In the genomic region with DNA sequence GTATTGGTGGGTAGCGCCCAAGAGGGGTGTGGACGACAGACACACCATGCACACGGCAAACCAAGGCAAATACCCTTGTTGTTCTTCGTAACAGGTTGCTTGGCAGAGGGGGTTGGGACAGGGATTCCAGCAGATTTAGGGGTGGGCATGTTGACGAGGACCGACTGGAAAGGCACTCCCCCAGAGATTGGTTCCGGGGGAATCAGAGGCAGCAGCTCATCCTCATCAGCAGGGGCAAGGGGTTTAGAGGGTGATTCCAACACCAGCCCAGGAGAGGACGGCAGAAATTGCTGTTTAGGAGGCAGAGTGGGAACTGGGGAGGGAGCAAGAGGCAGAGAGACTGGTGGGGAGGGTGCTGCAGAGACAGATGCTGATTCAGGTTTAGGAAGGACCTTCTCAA, we compare ENCODE assay signal across 1 cellular context.
TF ChIP-seq lines count a peak whose summit lies in the region.

No MANE protein-coding gene starts in this region.

TF ChIP-seq in H1, 55 proteins besides CTCF, POLR2A, EP300 and RAD21:
- no peak for TF ChIP-seq GTF2F1 (IDR thresholded peaks at IDR 0.05; ENCODE audit: borderline replicate concordance, low read depth, low read length)
- TF ChIP-seq SP1 (IDR thresholded peaks at IDR 0.05; ENCODE audit: low read depth, low read length) = no peak
- no peak for TF ChIP-seq ZNF274 (IDR thresholded peaks at IDR 0.05; ENCODE audit: borderline replicate concordance, extremely low read depth, low read length)
- TF ChIP-seq CREB1 (IDR thresholded peaks at IDR 0.05) = no peak
- TF ChIP-seq SRF (IDR thresholded peaks at IDR 0.05; ENCODE audit: low read depth, low read length) = no peak
- no peak for TF ChIP-seq TBP (IDR thresholded peaks at IDR 0.05; ENCODE audit: low read depth, low read length)
- TF ChIP-seq JUND (IDR thresholded peaks at IDR 0.05; ENCODE audit: low read length) = no peak
- TF ChIP-seq RBBP5 (IDR thresholded peaks at IDR 0.05; ENCODE audit: borderline replicate concordance, low read depth, low read length) = no peak
